Comparison of ENCODE assay signal across 8 cellular contexts in genomic region chr2:197198890-197199289, GRCh38.
A peak's percentile ranks its signal among the peaks of the same experiment; 100 is the strongest.
DNase-seq lines count a peak whose midpoint lies in the region; ATAC-seq lines count a peak whose summit lies in the region.

No MANE protein-coding gene starts in this region.

- peak; percentile 95 for ATAC-seq in GM18519 (IDR thresholded peaks at IDR 0.05; ENCODE audit: low FRiP score, unreplicated experiment)
- ATAC-seq in HG02943 (IDR thresholded peaks at IDR 0.05; ENCODE audit: low read depth, unreplicated experiment): peak; percentile 99
- ATAC-seq in stimulated activated naive CD8-positive, alpha-beta T cell treated with anti-CD3 and anti-CD28 coated beads, Interleukin-15, Interleukin-2, amounts not matched to agents 100 U/mL and 50 U/mL, for 24 hours: peak; percentile 93

- DNase-seq in SIG-M5 (lab: John Stamatoyannopoulos, UW): peak; percentile 90
- DNase-seq in activated naive CD4-positive, alpha-beta T cell (lab: John Stamatoyannopoulos, UW): peak; percentile 43 to 76 (median 60)
- DNase-seq in midbrain (lab: John Stamatoyannopoulos, UW): peak; percentile 39
- peak; percentile 83 for DNase-seq in stimulated activated naive CD8-positive, alpha-beta T cell treated with anti-CD3 and anti-CD28 coated beads, Interleukin-15, Interleukin-2, amounts not matched to agents 100 U/mL and 50 U/mL, for 24 hours
- DNase-seq in OCI-M2 (lab: John Stamatoyannopoulos, UW; ENCODE audit: unreplicated experiment): no peak
- no peak for DNase-seq in kidney glomerular epithelial cell (lab: John Stamatoyannopoulos, UW)

Comparison
In these comparisons a context has a peak if more than half of its experiments do, and no peak if none do; other contexts are left out.
1. DNase-seq: peak in SIG-M5 (single experiment), activated naive CD4-positive, alpha-beta T cell (4 of 4), midbrain (single experiment) and stimulated activated naive CD8-positive, alpha-beta T cell treated with anti-CD3 and anti-CD28 coated beads, Interleukin-15, Interleukin-2, amounts not matched to agents 100 U/mL and 50 U/mL, for 24 hours (single experiment); none in OCI-M2 (single experiment) and kidney glomerular epithelial cell (single experiment).
2. Peak in every context shown above with its lines, with median percentiles within 50 percentile points of each other: ATAC-seq.